24 cellular contexts compared by ENCODE assay signal in genomic region chr2:104804148-104804890, GRCh38. TPM values are rescaled to one million over a fixed set of nuclear protein-coding genes. Genes with fewer than 3 reads are reported as not detected.
DNase-seq lines count a peak whose midpoint lies in the region; ATAC-seq and TF ChIP-seq lines count a peak whose summit lies in the region.
"Had no signal": no experiment of that assay in that cellular context is flagged by ENCODE, and none has a peak within 500 bp of the region (broad histone marks: within the 10 kb centered on the region; RNA-seq: fewer than 3 reads in every experiment).

No MANE protein-coding gene starts in this region.

- H2AFZ ChIP-seq in SK-N-SH (ENCODE audit: low read depth): no peak overlapping the region
- H2AFZ ChIP-seq: PC-9 had no signal

- TF ChIP-seq EP300 in SK-N-SH (IDR thresholded peaks at IDR 0.05; ENCODE audit: borderline replicate concordance in 1 of 2, low read depth in 1 of 2, low read length in 1 of 2): no peak

- CTCF ChIA-PET in SK-N-SH (lab: Yijun Ruan, JAX): interaction anchor here (1.1 kb wide), 1 partner anchor 45 kb away, joined by 4 read pairs; no protein-coding TSS in a partner anchor

- H3K36me3 ChIP-seq in SK-N-SH (replicated peaks in 1 of 2; ENCODE audit: control insufficient read depth in 1 of 2, insufficient read depth in 2 of 2, low read length in 1 of 2) (no peaks in the 10 kb centered on the region), psoas muscle (ENCODE audit: insufficient read depth in 1 of 2, low read depth in 1 of 2) (no peaks in the 10 kb centered on the region)
- H3K36me3 ChIP-seq: BLaER1 treated with 17β-estradiol and CSF1 and Interleukin-3, amounts not matched to agents 10 nM and 100 nM; pancreas; sigmoid colon had no signal

- intact Hi-C loops in psoas muscle (cut with DNase I) (no loop called here), Right ventricle myocardium inferior (cut with DNase I) (no loop called here)

- no peak overlapping the region for H3K4me2 ChIP-seq in SK-N-SH
- H3K4me2 ChIP-seq: BLaER1 treated with 17β-estradiol and CSF1 and Interleukin-3, amounts not matched to agents 10 nM and 100 nM; PC-9 had no signal

- H3K79me2 ChIP-seq in SK-N-SH (ENCODE audit: insufficient read depth): no peaks in the 10 kb centered on the region

- no peak overlapping the region for H3K9ac ChIP-seq in SK-N-SH
- H3K9ac ChIP-seq: BLaER1 treated with 17β-estradiol and CSF1 and Interleukin-3, amounts not matched to agents 10 nM and 100 nM had no signal

- POLR2A ChIA-PET in SK-N-SH (lab: Yijun Ruan, JAX): no interaction called here

- no peaks in the 10 kb centered on the region for H3F3A ChIP-seq in SK-N-SH (replicated peaks; ENCODE audit: insufficient read depth)

- no peaks in the 10 kb centered on the region for H3K27me3 ChIP-seq in SK-N-SH (ENCODE audit: insufficient read depth)
- no peaks in the 10 kb centered on the region for H3K27me3 ChIP-seq in psoas muscle (ENCODE audit: insufficient read depth in 3 of 3, low read length in 2 of 3)
- H3K27me3 ChIP-seq: BLaER1 treated with 17β-estradiol and CSF1 and Interleukin-3, amounts not matched to agents 10 nM and 100 nM; pancreas; sigmoid colon had no signal

- DNase-seq in SK-N-SH: peak; percentile 13
- DNase-seq in SW480 (ENCODE audit: low spot score): peak; percentile 22
- DNase-seq in epithelial cell of proximal tubule (ENCODE audit: low read depth): no peak
- no peak for DNase-seq in psoas muscle
- no peak for DNase-seq in activated CD8-positive, alpha-beta memory T cell treated with anti-CD3 and anti-CD28 coated beads, Interleukin-2, amount 50 U/mL, for 48 hours
- no peak for DNase-seq in Right ventricle myocardium inferior (ENCODE audit: missing footprints)
- DNase-seq: activated CD8-positive, alpha-beta memory T cell treated with anti-CD3 and anti-CD28 coated beads, Interleukin-2, amount 50 U/mL, for 4 hours; activated naive CD8-positive, alpha-beta T cell treated with anti-CD3 and anti-CD28 coated beads, Interleukin-2, amount 10 ng/mL, durations not matched to agents 7 days and 5 days; Calu3; cortex of kidney; naive thymus-derived CD4-positive, alpha-beta T cell; NCI-H187; NCI-H774; pancreas; PC-9; sigmoid colon; stimulated activated CD8-positive, alpha-beta memory T cell treated with anti-CD3 and anti-CD28 coated beads, Interleukin-4, amount 100 ng/mL, for 48 hours; T-helper 17 cell had no signal

- H3K9me2 ChIP-seq in SK-N-SH: no peaks in the 10 kb centered on the region

- H3K27ac ChIP-seq in SK-N-SH (ENCODE audit: low read depth in 2 of 2, low read length in 1 of 2) (no peak overlapping the region), psoas muscle (no peak overlapping the region)
- H3K27ac ChIP-seq: BLaER1 treated with 17β-estradiol and CSF1 and Interleukin-3, amounts not matched to agents 10 nM and 100 nM; pancreas; PC-9; sigmoid colon had no signal

- no peaks in the 10 kb centered on the region for H4K20me1 ChIP-seq in SK-N-SH (ENCODE audit: insufficient read depth)
- H4K20me1 ChIP-seq: BLaER1 treated with 17β-estradiol and CSF1 and Interleukin-3, amounts not matched to agents 10 nM and 100 nM had no signal

- TF ChIP-seq RAD21 in SK-N-SH (IDR thresholded peaks at IDR 0.05; ENCODE audit: low read length): peak; percentile 56

- H3K4me1 ChIP-seq in SK-N-SH (ENCODE audit: control insufficient read depth in 1 of 2, insufficient read depth in 2 of 2, low read depth in 1 of 2, low read length in 1 of 2): no peaks in the 10 kb centered on the region
- H3K4me1 ChIP-seq in psoas muscle: no peaks in the 10 kb centered on the region
- H3K4me1 ChIP-seq: BLaER1 treated with 17β-estradiol and CSF1 and Interleukin-3, amounts not matched to agents 10 nM and 100 nM; pancreas; sigmoid colon had no signal

- no peaks in the 10 kb centered on the region; the same call in 1 of the 2 replicates for H3K9me3 ChIP-seq in SK-N-SH
- H3K9me3 ChIP-seq in psoas muscle: no peaks in the 10 kb centered on the region
- H3K9me3 ChIP-seq: pancreas, sigmoid colon had no signal

- ATAC-seq in SK-N-SH treated with all-trans-retinoic acid at 6 μM for 48 hours: no peak
- ATAC-seq in psoas muscle: peak in 1 of 4 donors; percentile 58
- ATAC-seq in HG02973 (IDR thresholded peaks at IDR 0.05; ENCODE audit: unreplicated experiment): no peak
- no peak for ATAC-seq in Right ventricle myocardium inferior
- ATAC-seq: naive thymus-derived CD4-positive, alpha-beta T cell; pancreas; T-helper 17 cell had no signal

- H3K4me3 ChIP-seq in SK-N-SH (ENCODE audit: low read depth in 2 of 2, low read length in 1 of 2) (no peak overlapping the region), epithelial cell of proximal tubule (ENCODE audit: low read depth, low read length) (no peak overlapping the region), psoas muscle (no peak overlapping the region)
- H3K4me3 ChIP-seq: BLaER1 treated with 17β-estradiol and CSF1 and Interleukin-3, amounts not matched to agents 10 nM and 100 nM; pancreas; PC-9; sigmoid colon had no signal

- 25% methylated on average over 6 of the region's 6 CpGs for WGBS in SK-N-SH (ENCODE audit: low lambda C conversion rate)
- 82 to 87% (median 82%) methylated on average over 6 of the region's 6 CpGs for WGBS in psoas muscle, 3 donors

- TF ChIP-seq CTCF in SK-N-SH (IDR thresholded peaks at IDR 0.05): no peak
- peak; percentile 21 for TF ChIP-seq CTCF in epithelial cell of proximal tubule (conservative IDR thresholded peaks at IDR 0.05; ENCODE audit: low read depth, low read length)
- TF ChIP-seq CTCF in psoas muscle (IDR thresholded peaks at IDR 0.05): peak; percentile 5

TF ChIP-seq in SK-N-SH, 30 proteins besides CTCF, POLR2A, EP300 and RAD21 (continues in another document):
- TF ChIP-seq FOSL2 (IDR thresholded peaks at IDR 0.05; ENCODE audit: borderline replicate concordance, low read depth): no peak
- no peak for TF ChIP-seq CHD2 (IDR thresholded peaks at IDR 0.05; ENCODE audit: low read length, partially characterized antibody)
- TF ChIP-seq, protein P1, sequence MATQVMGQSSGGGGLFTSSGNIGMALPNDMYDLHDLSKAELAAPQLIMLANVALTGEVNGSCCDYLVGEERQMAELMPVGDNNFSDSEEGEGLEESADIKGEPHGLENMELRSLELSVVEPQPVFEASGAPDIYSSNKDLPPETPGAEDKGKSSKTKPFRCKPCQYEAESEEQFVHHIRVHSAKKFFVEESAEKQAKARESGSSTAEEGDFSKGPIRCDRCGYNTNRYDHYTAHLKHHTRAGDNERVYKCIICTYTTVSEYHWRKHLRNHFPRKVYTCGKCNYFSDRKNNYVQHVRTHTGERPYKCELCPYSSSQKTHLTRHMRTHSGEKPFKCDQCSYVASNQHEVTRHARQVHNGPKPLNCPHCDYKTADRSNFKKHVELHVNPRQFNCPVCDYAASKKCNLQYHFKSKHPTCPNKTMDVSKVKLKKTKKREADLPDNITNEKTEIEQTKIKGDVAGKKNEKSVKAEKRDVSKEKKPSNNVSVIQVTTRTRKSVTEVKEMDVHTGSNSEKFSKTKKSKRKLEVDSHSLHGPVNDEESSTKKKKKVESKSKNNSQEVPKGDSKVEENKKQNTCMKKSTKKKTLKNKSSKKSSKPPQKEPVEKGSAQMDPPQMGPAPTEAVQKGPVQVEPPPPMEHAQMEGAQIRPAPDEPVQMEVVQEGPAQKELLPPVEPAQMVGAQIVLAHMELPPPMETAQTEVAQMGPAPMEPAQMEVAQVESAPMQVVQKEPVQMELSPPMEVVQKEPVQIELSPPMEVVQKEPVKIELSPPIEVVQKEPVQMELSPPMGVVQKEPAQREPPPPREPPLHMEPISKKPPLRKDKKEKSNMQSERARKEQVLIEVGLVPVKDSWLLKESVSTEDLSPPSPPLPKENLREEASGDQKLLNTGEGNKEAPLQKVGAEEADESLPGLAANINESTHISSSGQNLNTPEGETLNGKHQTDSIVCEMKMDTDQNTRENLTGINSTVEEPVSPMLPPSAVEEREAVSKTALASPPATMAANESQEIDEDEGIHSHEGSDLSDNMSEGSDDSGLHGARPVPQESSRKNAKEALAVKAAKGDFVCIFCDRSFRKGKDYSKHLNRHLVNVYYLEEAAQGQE (IDR thresholded peaks at IDR 0.05; ENCODE audit: low read depth, low read length): no peak
- TF ChIP-seq TAF1 (IDR thresholded peaks at IDR 0.05; ENCODE audit: borderline replicate concordance, low read depth, low read length): no peak

TF ChIP-seq in SK-N-SH treated with all-trans-retinoic acid at 6 μM for 48 hours, 23 proteins besides CTCF, POLR2A, EP300 and RAD21 (continues in another document):
- TF ChIP-seq, protein P2, sequence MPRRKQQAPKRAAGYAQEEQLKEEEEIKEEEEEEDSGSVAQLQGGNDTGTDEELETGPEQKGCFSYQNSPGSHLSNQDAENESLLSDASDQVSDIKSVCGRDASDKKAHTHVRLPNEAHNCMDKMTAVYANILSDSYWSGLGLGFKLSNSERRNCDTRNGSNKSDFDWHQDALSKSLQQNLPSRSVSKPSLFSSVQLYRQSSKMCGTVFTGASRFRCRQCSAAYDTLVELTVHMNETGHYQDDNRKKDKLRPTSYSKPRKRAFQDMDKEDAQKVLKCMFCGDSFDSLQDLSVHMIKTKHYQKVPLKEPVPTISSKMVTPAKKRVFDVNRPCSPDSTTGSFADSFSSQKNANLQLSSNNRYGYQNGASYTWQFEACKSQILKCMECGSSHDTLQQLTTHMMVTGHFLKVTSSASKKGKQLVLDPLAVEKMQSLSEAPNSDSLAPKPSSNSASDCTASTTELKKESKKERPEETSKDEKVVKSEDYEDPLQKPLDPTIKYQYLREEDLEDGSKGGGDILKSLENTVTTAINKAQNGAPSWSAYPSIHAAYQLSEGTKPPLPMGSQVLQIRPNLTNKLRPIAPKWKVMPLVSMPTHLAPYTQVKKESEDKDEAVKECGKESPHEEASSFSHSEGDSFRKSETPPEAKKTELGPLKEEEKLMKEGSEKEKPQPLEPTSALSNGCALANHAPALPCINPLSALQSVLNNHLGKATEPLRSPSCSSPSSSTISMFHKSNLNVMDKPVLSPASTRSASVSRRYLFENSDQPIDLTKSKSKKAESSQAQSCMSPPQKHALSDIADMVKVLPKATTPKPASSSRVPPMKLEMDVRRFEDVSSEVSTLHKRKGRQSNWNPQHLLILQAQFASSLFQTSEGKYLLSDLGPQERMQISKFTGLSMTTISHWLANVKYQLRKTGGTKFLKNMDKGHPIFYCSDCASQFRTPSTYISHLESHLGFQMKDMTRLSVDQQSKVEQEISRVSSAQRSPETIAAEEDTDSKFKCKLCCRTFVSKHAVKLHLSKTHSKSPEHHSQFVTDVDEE (CRISPR knock-in tag; IDR thresholded peaks at IDR 0.05): no peak
- no peak for TF ChIP-seq CSDC2 (CRISPR knock-in tag; IDR thresholded peaks at IDR 0.05)

RNA-seq across cellular contexts. Expression of gene POU3F3, which starts 49.6 kb away (rescaled TPM):
- polyA plus RNA-seq in SK-N-SH (2012; rRNA removed): not detected in 2 replicates
- 0.01 TPM in 1 of 2 replicates, not detected in the other for polyA plus RNA-seq in SK-N-SH (2012; cell fraction: cytosol; rRNA removed)
- polyA plus RNA-seq in SK-N-SH (2012; cell fraction: nucleus; rRNA removed): not detected in 2 replicates
- 22.1 and 34.0 TPM in 2 replicates for total RNA-seq in epithelial cell of proximal tubule
- total RNA-seq in psoas muscle: not detected
- under 1 TPM in 1 of 3 donors, not detected in 2; 0.01 TPM for polyA plus RNA-seq in psoas muscle
- not detected for total RNA-seq in Right ventricle myocardium inferior
- total RNA-seq: A172; activated naive CD8-positive, alpha-beta T cell treated with anti-CD3 and anti-CD28 coated beads, Interleukin-2, amount 10 ng/mL, durations not matched to agents 7 days and 5 days; Calu3; fibroblast of lung; naive thymus-derived CD4-positive, alpha-beta T cell; pancreas; PC-9; T-helper 17 cell; ureter had no signal
- polyA plus RNA-seq: naive thymus-derived CD4-positive, alpha-beta T cell; pancreas had no signal

Comparison
In these comparisons a context has a peak if more than half of its experiments do, and no peak if none do; other contexts are left out.
1. DNase-seq: peak in SK-N-SH (single experiment) and SW480 (single experiment); none in epithelial cell of proximal tubule (single experiment), psoas muscle (0 of 2), activated CD8-positive, alpha-beta memory T cell treated with anti-CD3 and anti-CD28 coated beads, Interleukin-2, amount 50 U/mL, for 48 hours (single experiment) and Right ventricle myocardium inferior (single experiment).
2. RNA of gene POU3F3, which starts 49.6 kb away (total RNA-seq): 22.1 to 34.0 TPM in epithelial cell of proximal tubule; not detected in Right ventricle myocardium inferior (single experiment) and not detected in psoas muscle; every median in the first group is over 10 times any median in the second.